In the genomic region with DNA sequence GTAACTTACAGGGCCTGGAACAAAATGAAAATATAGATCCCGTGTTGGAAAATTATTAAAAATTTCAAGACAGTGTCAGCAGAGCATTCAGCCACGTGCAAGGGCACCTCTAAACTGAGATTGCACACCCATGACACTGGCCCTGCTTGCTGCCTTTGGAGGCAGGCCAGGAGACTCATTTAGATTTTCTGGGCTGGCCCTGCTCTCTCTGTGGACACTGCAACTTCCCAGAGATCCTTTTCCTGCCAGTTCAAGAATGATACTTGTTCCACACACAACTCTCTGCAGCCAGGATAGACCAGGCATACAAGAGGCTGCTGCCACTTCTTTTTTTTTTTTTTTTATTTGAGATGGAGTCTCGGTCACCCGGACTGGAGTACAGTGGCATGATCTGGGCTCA, we compare ENCODE assay signal across 12 cellular contexts. TPM values are rescaled to one million over a fixed set of nuclear protein-coding genes. Genes with fewer than 3 reads are reported as not detected.
DNase-seq lines count a peak whose midpoint lies in the region; ATAC-seq, FAIRE-seq and TF ChIP-seq lines count a peak whose summit lies in the region.
"Had no signal": no experiment of that assay in that cellular context is flagged by ENCODE, and none has a peak within 500 bp of the region (broad histone marks: within the 10 kb centered on the region; RNA-seq: fewer than 3 reads in every experiment).

No MANE protein-coding gene starts in this region.

- FAIRE-seq in K562 (lab: Jason Lieb, UNC) (no peak), HepG2 (lab: Jason Lieb, UNC) (no peak)
- FAIRE-seq: frontal cortex had no signal

- TF ChIP-seq RAD21 in K562 (CRISPR knock-in tag; conservative IDR thresholded peaks at IDR 0.05 in 1 of 2, IDR thresholded peaks at IDR 0.05 in 1 of 2) (no peak), HepG2 (CRISPR knock-in tag; IDR thresholded peaks at IDR 0.05) (no peak)

- TF ChIP-seq EP300 in K562 (IDR thresholded peaks at IDR 0.05; ENCODE audit: low read length) (no peak), HepG2 (IDR thresholded peaks at IDR 0.05; ENCODE audit: low read depth in 2 of 2, low read length in 2 of 2) (no peak), HepG2 (CRISPR knock-in tag; IDR thresholded peaks at IDR 0.05; ENCODE audit: borderline replicate concordance) (no peak), suprapubic skin (IDR thresholded peaks at IDR 0.05) (no peak)

- no peak for TF ChIP-seq POLR2A in K562 (conservative IDR thresholded peaks at IDR 0.05)
- TF ChIP-seq POLR2A in HepG2 (IDR thresholded peaks at IDR 0.05; ENCODE audit: insufficient read depth in 1 of 2, low read depth in 2 of 2, low read length in 2 of 2) = no peak
- no peak for TF ChIP-seq POLR2A in suprapubic skin (IDR thresholded peaks at IDR 0.05)

- no peaks in the 10 kb centered on the region for H3K27me3 ChIP-seq in K562 (ENCODE audit: control insufficient read depth in 2 of 2, insufficient read depth in 2 of 2, low read length in 2 of 2)
- H3K27me3 ChIP-seq in HepG2 (ENCODE audit: control insufficient read depth in 1 of 2, insufficient read depth in 2 of 2, low read length in 2 of 2) = no peaks in the 10 kb centered on the region
- no peaks in the 10 kb centered on the region for H3K27me3 ChIP-seq in suprapubic skin

- no peaks in the 10 kb centered on the region for H3K79me2 ChIP-seq in K562 (ENCODE audit: control insufficient read depth, insufficient read depth, low read length)
- no peaks in the 10 kb centered on the region for H3K79me2 ChIP-seq in HepG2 (ENCODE audit: insufficient read depth, low read length)

- no peaks in the 10 kb centered on the region for H3K9me1 ChIP-seq in K562 (ENCODE audit: control insufficient read depth, insufficient read depth, low read length)

- no peak for TF ChIP-seq CTCF in K562 (IDR thresholded peaks at IDR 0.05 in 2 of 3, conservative IDR thresholded peaks at IDR 0.05 in 1 of 3; ENCODE audit: insufficient read depth in 2 of 3, low read depth in 1 of 3, low read length in 3 of 3)
- no peak for TF ChIP-seq CTCF in HepG2 (CRISPR knock-in tag; IDR thresholded peaks at IDR 0.05)
- no peak for TF ChIP-seq CTCF in suprapubic skin (IDR thresholded peaks at IDR 0.05)

- H3K4me2 ChIP-seq in K562 (ENCODE audit: insufficient read depth, low read length) = no peak overlapping the region
- no peak overlapping the region for H3K4me2 ChIP-seq in HepG2 (ENCODE audit: low read depth, low read length)

- H3K27ac ChIP-seq in K562 (ENCODE audit: extremely low read depth, low read depth, low read length) = no peak overlapping the region
- no peak overlapping the region for H3K27ac ChIP-seq in HepG2 (ENCODE audit: extremely low read length, insufficient read depth, low read length)
- H3K27ac ChIP-seq in suprapubic skin = peak overlapping the region; percentile 41
- H3K27ac ChIP-seq: 22Rv1 had no signal

- in situ Hi-C loops in K562 (cut with MboI) (no loop called here), HepG2 (cut with HindIII; ENCODE audit: extremely low pct_ligation_motif_present, low pct_unique_long_range_greater_than_20kb) (no loop called here)

- H3K9me3 ChIP-seq in K562 (replicated peaks; ENCODE audit: control insufficient read depth, insufficient read depth, low read depth, low read length) = no peaks in the 10 kb centered on the region
- H3K9me3 ChIP-seq in HepG2 (ENCODE audit: low read length) = no peaks in the 10 kb centered on the region
- H3K9me3 ChIP-seq in suprapubic skin = no peaks in the 10 kb centered on the region

- POLR2A ChIA-PET in K562 (lab: Yijun Ruan, JAX) = interaction anchor here (0.5 to 1.2 kb wide), 2 partner anchors 11 to 72 kb away, joined by 3 read pairs; no protein-coding TSS in a partner anchor
- POLR2A ChIA-PET in HepG2 (lab: Yijun Ruan, JAX) = no interaction called here

- 22% methylated on average over 4 of the region's 4 CpGs for WGBS in K562 (ENCODE audit: insufficient coverage, low coverage, missing lambda C conversion rate)
- WGBS in HepG2 (ENCODE audit: low lambda C conversion rate) = 21% methylated on average over 4 of the region's 4 CpGs
- 29% methylated on average over 4 of the region's 4 CpGs for whole genome bisulfite sequencing in suprapubic skin

- ATAC-seq in K562 = peak; percentile 49
- peak; percentile 21; the same call in 1 of the 3 replicates for ATAC-seq in HepG2
- no peak for ATAC-seq in stimulated activated naive CD8-positive, alpha-beta T cell treated with anti-CD3 and anti-CD28 coated beads, Interleukin-15, Interleukin-2, amounts not matched to agents 100 U/mL and 50 U/mL, for 24 hours
- ATAC-seq: activated CD8-positive, alpha-beta memory T cell treated with anti-CD3 and anti-CD28 coated beads, Interleukin-2, amount 10 ng/mL, durations not matched to agents 7 days and 5 days had no signal

- no peak overlapping the region for H3K4me3 ChIP-seq in K562
- H3K4me3 ChIP-seq in HepG2 (replicated peaks in 1 of 3; ENCODE audit: insufficient read depth in 1 of 3, low read depth in 2 of 3, low read length in 3 of 3) = no peak overlapping the region
- H3K4me3 ChIP-seq in suprapubic skin = no peak overlapping the region

- intact Hi-C loops in K562 (cut with micrococcal nuclease) (no loop called here), HepG2 (cut with micrococcal nuclease; ENCODE audit: unreplicated experiment) (no loop called here)

- H3K4me1 ChIP-seq in K562 (replicated peaks in 1 of 2; ENCODE audit: control insufficient read depth in 2 of 2, insufficient read depth in 2 of 2, low read length in 2 of 2) (peaks cover 2 to 4% of the 10 kb centered on the region in 2 experiments; a peak in 3 of 5 replicates), HepG2 (ENCODE audit: insufficient read depth, low read length) (peaks cover 17% of the 10 kb centered on the region; the same call in 1 of the 2 replicates), suprapubic skin (peaks cover 20% of the 10 kb centered on the region)

- BruUV-seq in K562 (replicated peaks; lab: Mats Ljungman, UMichigan) (no TSS peak), HepG2 (replicated peaks; lab: Mats Ljungman, UMichigan) (no TSS peak)

- H2AFZ ChIP-seq in K562 (ENCODE audit: low read depth, low read length) = peak overlapping the region; percentile 20; the same call in 1 of the 2 replicates
- no peak overlapping the region for H2AFZ ChIP-seq in HepG2 (ENCODE audit: low read length)

- H3K36me3 ChIP-seq in K562 (ENCODE audit: control insufficient read depth, insufficient read depth, low read length) (no peaks in the 10 kb centered on the region), HepG2 (replicated peaks in 1 of 2; ENCODE audit: control insufficient read depth in 1 of 2, insufficient read depth in 2 of 2, low read length in 2 of 2) (no peaks in the 10 kb centered on the region), suprapubic skin (no peaks in the 10 kb centered on the region)

- H3K9ac ChIP-seq in K562 (ENCODE audit: insufficient read depth in 1 of 2, low read depth in 2 of 2, low read length in 2 of 2) (peak overlapping the region in 1 of 2 experiments; percentile 14; a peak in 1 of 4 replicates), HepG2 (ENCODE audit: insufficient read depth, low read depth, low read length) (no peak overlapping the region)

- DNase-seq in DMS53 (lab: John Stamatoyannopoulos, UW) (peak; percentile 16), DMS53 treated with DMSO at 0.1 percent for 48 hours (lab: John Stamatoyannopoulos, UW; ENCODE audit: unreplicated experiment) (no peak), K562 (ENCODE audit: extremely low read depth in 1 of 4, low spot score in 3 of 4) (no peak), HepG2 (ENCODE audit: low spot score) (no peak), suprapubic skin (ENCODE audit: low spot score in 2 of 2) (no peak), activated gamma-delta T cell (lab: John Stamatoyannopoulos, UW) (no peak), NCI-H128 (lab: John Stamatoyannopoulos, UW; ENCODE audit: unreplicated experiment) (no peak)
- no peak for DNase-seq in stimulated activated naive CD8-positive, alpha-beta T cell treated with anti-CD3 and anti-CD28 coated beads, Interleukin-15, Interleukin-2, amounts not matched to agents 100 U/mL and 50 U/mL, for 24 hours
- DNase-seq: activated CD8-positive, alpha-beta memory T cell treated with anti-CD3 and anti-CD28 coated beads, Interleukin-2, amount 10 ng/mL, durations not matched to agents 7 days and 5 days; midbrain had no signal

- H4K20me1 ChIP-seq in K562 (replicated peaks; ENCODE audit: control insufficient read depth, insufficient read depth, low read length) (no peaks in the 10 kb centered on the region), HepG2 (ENCODE audit: insufficient read depth, low read length) (no peaks in the 10 kb centered on the region)

- CTCF ChIA-PET in K562 (lab: Yijun Ruan, JAX; ENCODE audit: low intra/inter-chr PET ratio) (no interaction called here), HepG2 (lab: Yijun Ruan, JAX; ENCODE audit: low intra/inter-chr PET ratio, low total read pairs) (no interaction called here)

RNA-seq across cellular contexts. Expression of a gene that starts 56.7 kb away (rescaled TPM):
- 6.8 and 11.6 TPM in 2 replicates for total RNA-seq in K562 (2011; cell fraction: chromatin; rRNA removed; ENCODE audit: low replicate concordance)
- 3.7 and 3.8 TPM in 2 replicates for total RNA-seq in K562 (2011; cell fraction: nucleolus; rRNA removed)
- 6.5 and 12.5 TPM in 2 replicates for total RNA-seq in K562 (2011; cell fraction: nucleoplasm; rRNA removed)
- total RNA-seq in K562 (2014; rRNA removed) (3.8 and 5.0 TPM in 2 replicates), K562 (2014; rRNA removed; fragmentation: Illumina TruSeq; extraction: Trizol) (6.7 and 7.1 TPM in 2 replicates), K562 (2015; rRNA removed; fragmentation: Illumina TruSeq; extraction: Trizol) (7.1 TPM in 2 replicates), K562 (2021) (10.2 and 10.7 TPM in 2 replicates), HepG2 (2016; rRNA removed; fragmentation: Illumina TruSeq; extraction: Trizol) (0.95 and 1.0 TPM in 2 replicates), suprapubic skin (10 to 100 TPM in 3 of 4 donors, 1 to 10 TPM in 1; 4.0 to 15.5 (median 13.1) TPM)
- polyA plus RNA-seq in K562 (2011; rRNA removed) (3.8 and 4.8 TPM in 2 replicates), K562 (2014; fragmentation: Illumina TruSeq; extraction: Trizol) (5.7 and 5.8 TPM in 2 replicates), K562 (2014; fragmentation: Nextera tagmentation; extraction: Ambion mirVana) (under 1 TPM; 0.56 to 0.65 TPM), K562 (2014; rRNA removed) (3.5 and 4.0 TPM in 2 replicates), HepG2 (2011; rRNA removed) (1.2 and 1.5 TPM in 2 replicates)
- 3.3 and 3.5 TPM in 2 replicates for polyA plus RNA-seq in K562 (2011; cell fraction: cytosol; rRNA removed)
- 2.5 and 3.5 TPM in 2 replicates for polyA plus RNA-seq in K562 (2011; cell fraction: nucleus; rRNA removed)
- polyA plus RNA-seq in K562 (2012) = 4.9 and 6.3 TPM in 2 replicates
- polyA minus RNA-seq in K562 (2011; rRNA and poly(A)+ RNA removed) = 3.3 and 4.6 TPM in 2 replicates
- 2.5 and 3.1 TPM in 2 replicates for polyA minus RNA-seq in K562 (2011; cell fraction: cytosol; rRNA and poly(A)+ RNA removed)
- 1.5 and 2.2 TPM in 2 replicates for polyA minus RNA-seq in K562 (2011; cell fraction: nucleus; rRNA and poly(A)+ RNA removed)
- total RNA-seq in HepG2 (2016; cell fraction: cytosol; rRNA removed; fragmentation: Illumina TruSeq; extraction: Trizol; ENCODE audit: low read depth) = 0.61 and 0.79 TPM in 2 replicates
- 0.89 and 1.4 TPM in 2 replicates for total RNA-seq in HepG2 (2016; cell fraction: insoluble cytoplasmic fraction; rRNA removed; fragmentation: Illumina TruSeq; extraction: Trizol)
- total RNA-seq in HepG2 (2016; cell fraction: membrane; rRNA removed; fragmentation: Illumina TruSeq; extraction: Trizol) = 0.79 and 1.2 TPM in 2 replicates
- total RNA-seq in HepG2 (2016; cell fraction: nucleus; rRNA removed; fragmentation: Illumina TruSeq; extraction: Trizol) = 1.9 TPM in 2 replicates
- 1.1 and 1.5 TPM in 2 replicates for polyA plus RNA-seq in HepG2 (2011; cell fraction: cytosol; rRNA removed)
- polyA plus RNA-seq in HepG2 (2011; cell fraction: nucleus; rRNA removed) = 1.1 and 1.8 TPM in 2 replicates
- polyA plus RNA-seq in HepG2 (2012) = 2.1 and 2.2 TPM in 2 replicates
- polyA plus RNA-seq in HepG2 (2016; cell fraction: cytosol; fragmentation: Illumina TruSeq; extraction: Trizol; ENCODE audit: low read depth) = 0.49 and 0.50 TPM in 2 replicates
- polyA plus RNA-seq in HepG2 (2016; cell fraction: insoluble cytoplasmic fraction; fragmentation: Illumina TruSeq; extraction: Trizol; ENCODE audit: low read depth) = 0.56 and 0.70 TPM in 2 replicates
- 0.86 and 1.2 TPM in 2 replicates for polyA plus RNA-seq in HepG2 (2016; cell fraction: membrane; fragmentation: Illumina TruSeq; extraction: Trizol; ENCODE audit: low read depth)
- 2.0 TPM in 2 replicates for polyA plus RNA-seq in HepG2 (2016; cell fraction: nucleus; fragmentation: Illumina TruSeq; extraction: Trizol; ENCODE audit: insufficient read depth, low read depth)
- polyA minus RNA-seq in HepG2 (2011; rRNA and poly(A)+ RNA removed; ENCODE audit: low replicate concordance) = 1.9 and 21.7 TPM in 2 replicates
- 2.8 and 3.1 TPM in 2 replicates for polyA minus RNA-seq in HepG2 (2011; cell fraction: cytosol; rRNA and poly(A)+ RNA removed)
- polyA minus RNA-seq in HepG2 (2011; cell fraction: nucleus; rRNA and poly(A)+ RNA removed) = 2.7 and 3.6 TPM in 2 replicates
